In the genomic region with DNA sequence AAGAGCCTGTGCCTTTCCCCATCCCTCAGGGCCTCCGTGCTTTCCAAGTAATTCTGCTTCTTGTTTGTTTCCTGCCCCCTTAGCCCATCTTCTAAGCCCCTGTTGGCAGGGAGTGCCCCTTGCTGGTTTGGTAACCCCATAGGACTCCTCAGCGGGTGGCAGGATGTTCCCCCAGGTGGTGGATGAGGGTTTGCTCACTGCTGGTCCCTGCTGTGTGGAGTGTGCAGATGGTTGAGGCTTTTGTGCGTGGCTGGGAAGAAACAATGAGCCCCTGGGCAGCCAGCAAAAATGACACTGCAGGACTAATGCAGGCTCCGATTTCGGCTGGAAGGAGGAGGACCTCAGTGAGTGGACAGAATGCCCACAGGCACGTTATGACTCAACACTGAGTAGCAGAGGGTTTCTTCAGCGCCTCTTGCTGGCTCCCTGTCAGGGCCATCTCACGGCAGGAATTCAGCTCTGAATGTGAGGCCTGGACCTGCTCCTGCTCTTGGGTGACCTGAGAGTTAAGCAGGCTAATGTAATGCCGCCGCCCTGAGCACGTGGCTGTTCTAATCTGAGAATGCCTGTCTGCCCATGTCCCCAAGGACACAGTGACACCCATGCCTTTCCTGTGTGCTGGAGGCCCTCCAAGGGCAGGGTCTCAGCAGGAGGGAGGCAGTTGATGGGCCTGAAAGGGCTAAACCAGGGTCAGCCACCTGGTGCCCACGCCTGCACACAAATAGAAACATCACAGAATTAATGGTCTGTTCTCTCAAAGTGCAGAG, we compare ENCODE assay signal across 9 cellular contexts. TPM values are rescaled to one million over a fixed set of nuclear protein-coding genes. Genes with fewer than 3 reads are reported as not detected.
DNase-seq lines count a peak whose midpoint lies in the region; ATAC-seq, FAIRE-seq and TF ChIP-seq lines count a peak whose summit lies in the region.
"Had no signal": no experiment of that assay in that cellular context is flagged by ENCODE, and none has a peak within 500 bp of the region (broad histone marks: within the 10 kb centered on the region; RNA-seq: fewer than 3 reads in every experiment).

No MANE protein-coding gene starts in this region.

- H3K9me3 ChIP-seq in esophagus (ENCODE audit: control insufficient read depth in 2 of 2, insufficient read depth in 1 of 2, low read depth in 1 of 2, low read length in 1 of 2) = no peaks in the 10 kb centered on the region

- peaks cover 57% of the 10 kb centered on the region for H3K4me1 Mint-ChIP-seq in osteocyte (ENCODE audit: unreplicated experiment)
- peaks cover 33% of the 10 kb centered on the region for H3K4me1 Mint-ChIP-seq in stimulated activated effector memory CD8-positive, alpha-beta T cell treated with anti-CD3 and anti-CD28 coated beads, Interleukin-12 subunit alpha, Interleukin-12 subunit beta, amount 100 ng/mL, for 72 hours

- no peaks in the 10 kb centered on the region for H3K9me3 Mint-ChIP-seq in osteocyte (ENCODE audit: unreplicated experiment)
- no peaks in the 10 kb centered on the region for H3K9me3 Mint-ChIP-seq in stimulated activated effector memory CD8-positive, alpha-beta T cell treated with anti-CD3 and anti-CD28 coated beads, Interleukin-12 subunit alpha, Interleukin-12 subunit beta, amount 100 ng/mL, for 72 hours

- FAIRE-seq in GM12892 (lab: Jason Lieb, UNC) = peak; percentile 46

- no peak overlapping the region for H3K4me3 ChIP-seq in esophagus (ENCODE audit: low read depth in 1 of 2, low read length in 2 of 2)
- H3K4me3 ChIP-seq: SK-N-MC had no signal

- peaks cover 12 to 26% of the 10 kb centered on the region in 2 donors for H3K36me3 ChIP-seq in esophagus (ENCODE audit: control insufficient read depth in 2 of 2, insufficient read depth in 2 of 2, low read length in 1 of 2)

- peak; percentile 9 for TF ChIP-seq CTCF in osteocyte (IDR thresholded peaks at IDR 0.05)

- peaks cover 8 to 38% of the 10 kb centered on the region in 2 donors for H3K4me1 ChIP-seq in esophagus (ENCODE audit: control insufficient read depth in 2 of 2, insufficient read depth in 2 of 2, low read length in 1 of 2)

- H3K27ac ChIP-seq in esophagus (ENCODE audit: low read depth in 2 of 2, low read length in 1 of 2) = peak overlapping the region; percentile 24 to 85
- H3K27ac ChIP-seq: SK-N-MC had no signal

- DNase-seq in GM12892 (ENCODE audit: insufficient read length) (no peak), NCI-H69 (lab: John Stamatoyannopoulos, UW) (peak; percentile 94), osteocyte (ENCODE audit: extremely low spot score, unreplicated experiment) (peak; percentile 92), NCI-H446 treated with DMSO at 0.1 percent for 48 hours (lab: John Stamatoyannopoulos, UW) (no peak), NCI-H748 (lab: John Stamatoyannopoulos, UW; ENCODE audit: unreplicated experiment) (no peak)
- DNase-seq in stimulated activated effector memory CD8-positive, alpha-beta T cell treated with anti-CD3 and anti-CD28 coated beads, Interleukin-12 subunit alpha, Interleukin-12 subunit beta, amount 100 ng/mL, for 72 hours (ENCODE audit: low spot score in 2 of 2) = no peak

- peak overlapping the region; percentile 1 for H3K4me3 Mint-ChIP-seq in osteocyte (ENCODE audit: unreplicated experiment)
- H3K4me3 Mint-ChIP-seq in stimulated activated effector memory CD8-positive, alpha-beta T cell treated with anti-CD3 and anti-CD28 coated beads, Interleukin-12 subunit alpha, Interleukin-12 subunit beta, amount 100 ng/mL, for 72 hours = no peak overlapping the region

- WGBS in esophagus, 2 donors = 32% methylated on average over 12 of the region's 12 CpGs

- H3K36me3 Mint-ChIP-seq in osteocyte (ENCODE audit: unreplicated experiment) = peaks cover 20% of the 10 kb centered on the region
- H3K36me3 Mint-ChIP-seq in stimulated activated effector memory CD8-positive, alpha-beta T cell treated with anti-CD3 and anti-CD28 coated beads, Interleukin-12 subunit alpha, Interleukin-12 subunit beta, amount 100 ng/mL, for 72 hours = peaks cover 36% of the 10 kb centered on the region

- TF ChIP-seq POLR2A in GM12892 (IDR thresholded peaks at IDR 0.05; ENCODE audit: low read depth, low read length) = no peak

- H3K27ac Mint-ChIP-seq in osteocyte (ENCODE audit: unreplicated experiment) = peak overlapping the region; percentile 91
- no peak overlapping the region for H3K27ac Mint-ChIP-seq in stimulated activated effector memory CD8-positive, alpha-beta T cell treated with anti-CD3 and anti-CD28 coated beads, Interleukin-12 subunit alpha, Interleukin-12 subunit beta, amount 100 ng/mL, for 72 hours

- H3K27me3 Mint-ChIP-seq in osteocyte (ENCODE audit: unreplicated experiment) = no peaks in the 10 kb centered on the region

- H3K27me3 ChIP-seq in esophagus (ENCODE audit: control insufficient read depth in 1 of 2, insufficient read depth in 2 of 2, low read length in 2 of 2) = no peaks in the 10 kb centered on the region

- ATAC-seq in GM18907 (IDR thresholded peaks at IDR 0.05; ENCODE audit: unreplicated experiment) = no peak
- no peak for ATAC-seq in stimulated activated effector memory CD8-positive, alpha-beta T cell treated with anti-CD3 and anti-CD28 coated beads, Interleukin-12 subunit alpha, Interleukin-12 subunit beta, amount 100 ng/mL, for 72 hours

RNA-seq across cellular contexts. Expression of a gene that starts 16.6 kb away (rescaled TPM):
- 3.7 TPM for polyA plus RNA-seq in GM12892 (2012; ENCODE audit: missing spikeins)
- 10 to 100 TPM; 39.4 to 57.2 TPM for polyA plus RNA-seq in esophagus
- total RNA-seq in osteocyte = 40.1 and 41.0 TPM in 2 replicates

RNA-seq across cellular contexts. Expression of a gene that starts 58.1 kb away (rescaled TPM):
- 11.8 TPM for polyA plus RNA-seq in GM12892 (2012; ENCODE audit: missing spikeins)
- 1 to 10 TPM; 5.1 to 5.8 TPM for polyA plus RNA-seq in esophagus
- total RNA-seq in osteocyte = 36.8 and 38.6 TPM in 2 replicates

Comparison
In these comparisons a context has a peak if more than half of its experiments do, and no peak if none do; other contexts are left out.
1. DNase-seq: peak in NCI-H69 (single experiment) and osteocyte (single experiment); none in GM12892 (single experiment), NCI-H446 treated with DMSO at 0.1 percent for 48 hours (single experiment), NCI-H748 (single experiment) and stimulated activated effector memory CD8-positive, alpha-beta T cell treated with anti-CD3 and anti-CD28 coated beads, Interleukin-12 subunit alpha, Interleukin-12 subunit beta, amount 100 ng/mL, for 72 hours (0 of 2).